Comparison of ENCODE assay signal across 8 cellular contexts in the genomic region with DNA sequence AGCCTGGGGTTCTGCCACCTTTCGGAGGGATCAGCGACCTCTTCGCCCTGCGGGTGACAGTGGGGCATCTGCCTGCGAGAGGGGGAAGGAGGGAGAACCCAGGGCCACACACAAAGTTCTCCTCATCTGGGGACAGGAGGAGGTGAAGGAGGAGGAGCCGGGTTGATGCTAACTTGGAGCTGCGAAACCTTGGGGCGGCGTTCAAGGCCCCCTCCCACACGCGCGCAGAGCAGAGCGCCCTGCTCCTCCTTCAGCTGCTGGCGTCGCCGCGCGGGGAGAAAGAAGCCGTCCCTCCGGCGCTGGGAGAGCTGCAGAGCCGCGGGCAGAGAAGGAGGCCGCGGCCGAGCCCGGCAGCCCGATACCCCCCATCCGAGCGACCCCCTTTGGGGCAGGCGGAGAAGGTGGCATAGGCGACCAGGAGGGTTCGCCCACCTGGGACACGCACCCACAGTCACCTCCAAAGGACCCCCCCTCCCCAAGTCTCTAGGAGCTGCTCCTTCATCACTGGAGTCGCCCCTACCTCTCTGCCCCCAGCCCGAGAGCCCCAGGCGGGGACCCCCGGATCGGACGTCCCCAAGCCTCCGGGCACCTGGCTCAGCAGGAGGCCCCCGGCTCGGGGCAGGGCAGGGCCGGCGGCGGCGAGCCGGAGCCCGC. TPM values are rescaled to one million over a fixed set of nuclear protein-coding genes. Genes with fewer than 3 reads are reported as not detected.
DNase-seq lines count a peak whose midpoint lies in the region; ATAC-seq lines count a peak whose summit lies in the region.

A gene with protein sequence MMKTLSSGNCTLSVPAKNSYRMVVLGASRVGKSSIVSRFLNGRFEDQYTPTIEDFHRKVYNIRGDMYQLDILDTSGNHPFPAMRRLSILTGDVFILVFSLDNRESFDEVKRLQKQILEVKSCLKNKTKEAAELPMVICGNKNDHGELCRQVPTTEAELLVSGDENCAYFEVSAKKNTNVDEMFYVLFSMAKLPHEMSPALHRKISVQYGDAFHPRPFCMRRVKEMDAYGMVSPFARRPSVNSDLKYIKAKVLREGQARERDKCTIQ (plus strand): TSS at position 232 of the 654 bp plus-strand sequence. CDS start 5,979 bp downstream, outside the sequence.

- DNase-seq in NCI-H748 (lab: John Stamatoyannopoulos, UW; ENCODE audit: unreplicated experiment) (peak; percentile 50), NCI-H748 treated with DMSO at 0.1 percent for 48 hours (lab: John Stamatoyannopoulos, UW) (no peak), NCI-H69 (lab: John Stamatoyannopoulos, UW) (peak; percentile 88), left cardiac atrium (peak; percentile 53)
- peak; percentile 36 for DNase-seq in activated naive CD4-positive, alpha-beta T cell treated with anti-CD3 and anti-CD28 coated beads for 36 hours

- H3K27me3 Mint-ChIP-seq in activated naive CD4-positive, alpha-beta T cell treated with anti-CD3 and anti-CD28 coated beads for 36 hours (ENCODE audit: low read depth) = peaks cover 29% of the 10 kb centered on the region

- no peak within 1 kb of the TSS for H3K27ac Mint-ChIP-seq in activated naive CD4-positive, alpha-beta T cell treated with anti-CD3 and anti-CD28 coated beads for 36 hours

- CTCF ChIA-PET in activated naive CD4-positive, alpha-beta T cell treated with anti-CD3 and anti-CD28 coated beads for 36 hours (lab: Charles Lee) = interaction anchor here (0.6 to 2.0 kb wide), 2 partner anchors 9 to 42 kb away, joined by 3 to 13 read pairs; no protein-coding TSS in a partner anchor

- no peaks in the 10 kb centered on the region for H3K36me3 Mint-ChIP-seq in activated naive CD4-positive, alpha-beta T cell treated with anti-CD3 and anti-CD28 coated beads for 36 hours (ENCODE audit: low read depth)

- H3K36me3 ChIP-seq in rectal smooth muscle tissue (ENCODE audit: control insufficient read depth, insufficient read depth, low read length) = no peaks in the 10 kb centered on the region

- H3K27me3 ChIP-seq in rectal smooth muscle tissue (ENCODE audit: control insufficient read depth, insufficient read depth, low read length) = no peaks in the 10 kb centered on the region

- H3K4me1 Mint-ChIP-seq in activated naive CD4-positive, alpha-beta T cell treated with anti-CD3 and anti-CD28 coated beads for 36 hours (ENCODE audit: low read depth) = no peaks in the 10 kb centered on the region

- H3K9me3 Mint-ChIP-seq in activated naive CD4-positive, alpha-beta T cell treated with anti-CD3 and anti-CD28 coated beads for 36 hours = no peaks in the 10 kb centered on the region

- H3K4me3 ChIP-seq in rectal smooth muscle tissue (ENCODE audit: low read length) = peak within 1 kb of the TSS; percentile 86

- H3K4me1 ChIP-seq in rectal smooth muscle tissue (ENCODE audit: control insufficient read depth, insufficient read depth, low read length) = peaks cover 6% of the 10 kb centered on the region

- intact Hi-C loops in activated naive CD4-positive, alpha-beta T cell treated with anti-CD3 and anti-CD28 coated beads for 36 hours (cut with micrococcal nuclease) = no loop called here
- intact Hi-C loops in left cardiac atrium (cut with DNase I) = no loop called here

- peak; percentile 29 to 38 for ATAC-seq in left cardiac atrium
- ATAC-seq in HG02938 (IDR thresholded peaks at IDR 0.05; ENCODE audit: unreplicated experiment) = no peak
- no peak for ATAC-seq in GM21529 (IDR thresholded peaks at IDR 0.05; ENCODE audit: unreplicated experiment)

- peak within 1 kb of the TSS; percentile 25 for H3K9ac ChIP-seq in rectal smooth muscle tissue (ENCODE audit: low read length)

- H3K27ac ChIP-seq in rectal smooth muscle tissue (ENCODE audit: low read depth, low read length) = peak within 1 kb of the TSS; percentile 91

- H3K4me3 Mint-ChIP-seq in activated naive CD4-positive, alpha-beta T cell treated with anti-CD3 and anti-CD28 coated beads for 36 hours = peak within 1 kb of the TSS; percentile 61

RNA-seq across cellular contexts. Expression of the gene that starts here (rescaled TPM):
- not detected for total RNA-seq in activated naive CD4-positive, alpha-beta T cell treated with anti-CD3 and anti-CD28 coated beads for 36 hours
- total RNA-seq in left cardiac atrium = 1 to 10 TPM; 2.7 to 4.0 TPM

Comparison
In these comparisons a context has a peak if more than half of its experiments do, and no peak if none do; other contexts are left out.
1. Peak in DNase-seq in activated naive CD4-positive, alpha-beta T cell treated with anti-CD3 and anti-CD28 coated beads for 36 hours; RNA of the gene not detected or under 1 TPM.
2. ATAC-seq: peak in left cardiac atrium (2 of 2); none in HG02938 (single experiment) and GM21529 (single experiment).